8 cellular contexts compared by ENCODE assay signal in the genomic region with DNA sequence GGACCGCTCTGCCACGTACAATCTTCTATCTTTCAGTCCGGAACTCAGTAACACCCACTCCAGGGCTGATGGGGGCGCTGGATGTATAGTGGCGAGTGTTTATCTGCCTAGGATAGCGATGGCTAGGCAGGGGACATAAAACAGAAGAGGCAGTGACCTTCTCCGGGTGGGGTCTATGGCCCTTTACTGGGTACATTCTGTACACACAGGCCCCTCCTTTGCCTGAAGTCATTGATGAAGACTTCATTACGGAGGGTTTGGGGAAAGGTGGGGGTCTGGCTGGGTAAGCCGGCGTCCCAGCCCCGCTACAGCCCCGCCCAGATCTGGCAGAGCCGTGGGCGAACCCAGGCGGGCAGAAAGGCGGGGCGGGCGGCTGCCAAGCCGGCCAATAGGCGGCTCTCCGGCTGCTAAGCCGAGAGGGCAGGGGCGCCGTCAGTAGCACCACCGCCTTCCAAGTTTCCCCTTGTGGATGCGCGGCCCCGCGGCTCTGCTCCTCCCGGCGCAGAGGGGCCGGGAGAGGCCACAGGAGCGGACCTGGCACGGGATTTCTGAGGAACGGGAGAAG. TPM values are rescaled to one million over a fixed set of nuclear protein-coding genes. Genes with fewer than 3 reads are reported as not detected.
DNase-seq lines count a peak whose midpoint lies in the region; ATAC-seq and TF ChIP-seq lines count a peak whose summit lies in the region.

TSS of gene CHST7 (plus strand) at position 435 of the 565 bp plus-strand sequence. CDS start 167 bp downstream, outside the sequence.

- H3K4me1 ChIP-seq in lower lobe of right lung, result no peaks in the 10 kb centered on the region

- H3K27me3 ChIP-seq in lower lobe of right lung (ENCODE audit: low read depth), result no peaks in the 10 kb centered on the region

- H3K27me3 Mint-ChIP-seq in activated CD4-positive, alpha-beta memory T cell treated with anti-CD3 and anti-CD28 coated beads for 36 hours, result no peaks in the 10 kb centered on the region

- CTCF ChIA-PET in activated CD4-positive, alpha-beta memory T cell treated with anti-CD3 and anti-CD28 coated beads for 36 hours (lab: Charles Lee), result interaction anchor here (1.0 to 1.4 kb wide), 2 partner anchors 13 to 136 kb away, joined by 3 to 6 read pairs; no protein-coding TSS in a partner anchor

- H3K9me3 ChIP-seq in lower lobe of right lung, result no peaks in the 10 kb centered on the region

- peak within 1 kb of the TSS; percentile 62 for H3K27ac ChIP-seq in lower lobe of right lung

- POLR2A ChIA-PET in activated CD4-positive, alpha-beta memory T cell treated with anti-CD3 and anti-CD28 coated beads for 36 hours (lab: Charles Lee), result interaction anchor here (0.9 to 1.3 kb wide), 5 partner anchors 53 to 571 kb away, joined by 3 read pairs; partner anchors contain the start of genes NDUFB11 and RBM10

- H3K9me3 Mint-ChIP-seq in activated CD4-positive, alpha-beta memory T cell treated with anti-CD3 and anti-CD28 coated beads for 36 hours, result no peaks in the 10 kb centered on the region

- H3K4me3 ChIP-seq in AG09309 (ENCODE audit: control insufficient read depth, low read depth, low read length) (peak within 1 kb of the TSS; percentile 55), lower lobe of right lung (peak within 1 kb of the TSS; percentile 63)

- peaks cover 47% of the 10 kb centered on the region for H3K4me1 Mint-ChIP-seq in activated CD4-positive, alpha-beta memory T cell treated with anti-CD3 and anti-CD28 coated beads for 36 hours (ENCODE audit: low read depth)

- TF ChIP-seq CTCF in AG09309 (IDR thresholded peaks at IDR 0.05; ENCODE audit: control insufficient read depth, insufficient read depth, low read depth, low read length, missing control alignments) (peak; percentile 42), lower lobe of right lung (IDR thresholded peaks at IDR 0.05) (no peak)

- H3K27ac Mint-ChIP-seq in activated CD4-positive, alpha-beta memory T cell treated with anti-CD3 and anti-CD28 coated beads for 36 hours, result peak within 1 kb of the TSS; percentile 91

- H3K4me3 Mint-ChIP-seq in activated CD4-positive, alpha-beta memory T cell treated with anti-CD3 and anti-CD28 coated beads for 36 hours, result peak within 1 kb of the TSS; percentile 76

- in situ Hi-C loops in GM18951 (cut with MboI; ENCODE audit: low sequenced_read_pairs, unreplicated experiment), result no loop called here

- TF ChIP-seq POLR2A in GM18951 (IDR thresholded peaks at IDR 0.05; ENCODE audit: extremely low read depth, insufficient read depth, insufficient read length), result peak; percentile 55

- ATAC-seq in HG03196 (IDR thresholded peaks at IDR 0.05; ENCODE audit: unreplicated experiment), result peak; percentile 41
- ATAC-seq in lower lobe of right lung, result peak; percentile 88 to 91

- DNase-seq in AG09309 (ENCODE audit: low read depth) (no peak), NCI-H69 (lab: John Stamatoyannopoulos, UW) (peak; percentile 85), lower lobe of right lung (peak; percentile 70)
- peak; percentile 73 for DNase-seq in activated CD4-positive, alpha-beta memory T cell treated with anti-CD3 and anti-CD28 coated beads for 36 hours
- peak; percentile 9 for DNase-seq in effector CD8-positive, alpha-beta T cell (lab: John Stamatoyannopoulos, UW)
- DNase-seq in stimulated activated CD8-positive, alpha-beta memory T cell treated with anti-CD3 and anti-CD28 coated beads, Interleukin-4, amount 100 ng/mL, for 4 hours (ENCODE audit: low read depth in 2 of 2, low spot score in 1 of 2), result peak; percentile 8 to 33

- intact Hi-C loops in activated CD4-positive, alpha-beta memory T cell treated with anti-CD3 and anti-CD28 coated beads for 36 hours (cut with micrococcal nuclease), result loop anchor here (2.0 to 10.0 kb wide), 4 partner anchors 129 to 809 kb away; no protein-coding TSS in a partner anchor
- intact Hi-C loops in lower lobe of right lung (cut with DNase I), result no loop called here

- H3K36me3 Mint-ChIP-seq in activated CD4-positive, alpha-beta memory T cell treated with anti-CD3 and anti-CD28 coated beads for 36 hours, result peaks cover 2% of the 10 kb centered on the region

- no peaks in the 10 kb centered on the region for H3K36me3 ChIP-seq in lower lobe of right lung

RNA-seq across cellular contexts. Expression of gene CHST7, which starts in this region (rescaled TPM):
- total RNA-seq in activated CD4-positive, alpha-beta memory T cell treated with anti-CD3 and anti-CD28 coated beads for 36 hours, result 1 to 10 TPM; 5.1 to 6.1 TPM
- 7.4 TPM for total RNA-seq in lower lobe of right lung
